In the genomic region with DNA sequence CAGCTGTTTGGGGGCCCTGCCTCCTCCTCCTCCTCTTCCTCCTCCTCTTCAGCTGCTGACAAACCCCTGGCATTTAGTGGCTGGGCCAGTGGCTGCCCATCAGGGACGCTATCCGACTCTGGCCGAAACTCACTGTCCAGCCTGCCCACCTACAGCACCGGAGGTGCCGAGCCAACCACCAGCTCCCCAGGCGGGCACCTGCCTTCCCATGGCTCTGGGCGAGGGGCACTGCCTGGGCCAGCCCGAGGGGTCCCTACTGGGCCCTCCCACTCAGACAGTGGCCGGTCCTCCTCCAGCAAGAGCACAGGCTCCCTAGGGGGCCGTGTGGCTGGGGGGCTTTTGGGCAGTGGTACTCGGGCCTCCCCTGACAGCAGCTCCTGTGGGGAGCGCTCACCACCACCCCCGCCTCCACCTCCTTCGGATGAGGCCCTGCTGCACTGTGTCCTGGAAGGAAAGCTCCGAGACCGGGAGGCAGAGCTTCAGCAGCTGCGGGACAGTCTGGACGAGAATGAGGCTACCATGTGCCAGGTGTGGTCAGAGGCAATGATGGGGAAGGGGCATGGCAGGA, we compare ENCODE assay signal across 17 cellular contexts. TPM values are rescaled to one million over a fixed set of nuclear protein-coding genes. Genes with fewer than 3 reads are reported as not detected.
A peak's percentile ranks its signal among the peaks of the same experiment; 100 is the strongest.
DNase-seq lines count a peak whose midpoint lies in the region; ATAC-seq and TF ChIP-seq lines count a peak whose summit lies in the region.
"Had no signal": no experiment of that assay in that cellular context is flagged by ENCODE, and none has a peak within 500 bp of the region (broad histone marks: within the 10 kb centered on the region; RNA-seq: fewer than 3 reads in every experiment).

No MANE protein-coding gene starts in this region.

- WGBS in right cardiac atrium, result 88% methylated on average over 18 of the region's 18 CpGs
- WGBS in gastroesophageal sphincter (ENCODE audit: low coverage in 1 of 2), 2 donors, result no CpG with 5 or more reads among the region's 18 CpGs

- DNase-seq in left cardiac atrium (peak; percentile 14), right cardiac atrium (no peak), gastrocnemius medialis (no peak), cerebellar nuclear complex (lab: John Stamatoyannopoulos, UW) (no peak), Peyer's patch (no peak), SKM-1 treated with dmso at 0.1 percent for 144 hours (lab: John Stamatoyannopoulos, UW; ENCODE audit: unreplicated experiment) (no peak), hypothalamus (lab: John Stamatoyannopoulos, UW) (no peak)
- DNase-seq: C1 segment of cervical spinal cord, DMS 273 treated with DMSO at 0.1 percent for 48 hours, EL, NCI-H146, NCI-H2081 treated with DMSO at 0.1 percent for 48 hours, NCI-H2227 treated with DMSO at 0.1 percent for 48 hours, NCI-H526 treated with DMSO at 0.1 percent for 48 hours, RPMI8226 had no signal

- no peak overlapping the region for H3K4me3 ChIP-seq in right cardiac atrium (ENCODE audit: low read length)
- no peak overlapping the region for H3K4me3 ChIP-seq in gastroesophageal sphincter
- H3K4me3 ChIP-seq in gastrocnemius medialis, result no peak overlapping the region
- H3K4me3 ChIP-seq in Peyer's patch, result no peak overlapping the region
- H3K4me3 ChIP-seq: SJSA1 had no signal

- intact Hi-C loops in left cardiac atrium (cut with DNase I), result no loop called here
- intact Hi-C loops in right cardiac atrium (cut with DNase I), result no loop called here
- intact Hi-C loops in gastrocnemius medialis (cut with DNase I; ENCODE audit: low total_unique reads), result no loop called here

- in situ Hi-C loops in gastrocnemius medialis (cut with MboI; ENCODE audit: low sequenced_read_pairs in 4 of 4), result no loop called here

- no peak for ATAC-seq in left cardiac atrium
- no peak for ATAC-seq in right cardiac atrium
- no peak for ATAC-seq in gastroesophageal sphincter
- ATAC-seq in gastrocnemius medialis, result no peak

- H3K27ac ChIP-seq in right cardiac atrium (ENCODE audit: low read length) (no peak overlapping the region), gastroesophageal sphincter (peak overlapping the region in 3 of 4 donors; percentile 96 to 99 (median 99)), gastrocnemius medialis (peak overlapping the region; percentile 95 to 100 (median 98)), Peyer's patch (no peak overlapping the region)
- H3K27ac ChIP-seq: SJSA1 had no signal

- no peak for TF ChIP-seq POLR2A in gastroesophageal sphincter (IDR thresholded peaks at IDR 0.05)
- TF ChIP-seq POLR2A in gastrocnemius medialis (IDR thresholded peaks at IDR 0.05), result no peak
- TF ChIP-seq POLR2A in Peyer's patch (IDR thresholded peaks at IDR 0.05), result no peak

- H3K27me3 ChIP-seq in right cardiac atrium (ENCODE audit: control insufficient read depth, insufficient read depth), result no peaks in the 10 kb centered on the region
- no peaks in the 10 kb centered on the region for H3K27me3 ChIP-seq in gastroesophageal sphincter
- H3K27me3 ChIP-seq in gastrocnemius medialis, result no peaks in the 10 kb centered on the region
- no peaks in the 10 kb centered on the region for H3K27me3 ChIP-seq in Peyer's patch
- H3K27me3 ChIP-seq: SJSA1 had no signal

- H3K36me3 ChIP-seq in gastroesophageal sphincter, result peaks cover 0 to 52% of the 10 kb centered on the region in 2 donors
- peaks cover 0 to 32% of the 10 kb centered on the region in 2 donors for H3K36me3 ChIP-seq in gastrocnemius medialis
- peaks cover 0 to 41% (median 0%) of the 10 kb centered on the region in 3 donors for H3K36me3 ChIP-seq in Peyer's patch

- no peak for TF ChIP-seq EP300 in gastroesophageal sphincter (IDR thresholded peaks at IDR 0.05)

- H3K9me3 ChIP-seq in right cardiac atrium (ENCODE audit: control insufficient read depth, low read length) (no peaks in the 10 kb centered on the region), gastroesophageal sphincter (no peaks in the 10 kb centered on the region), gastrocnemius medialis (no peaks in the 10 kb centered on the region), Peyer's patch (no peaks in the 10 kb centered on the region)
- H3K9me3 ChIP-seq: SJSA1 had no signal

- TF ChIP-seq CTCF in gastroesophageal sphincter (IDR thresholded peaks at IDR 0.05) (no peak), gastrocnemius medialis (IDR thresholded peaks at IDR 0.05 in 4 of 5, conservative IDR thresholded peaks at IDR 0.05 in 1 of 5) (no peak), Peyer's patch (IDR thresholded peaks at IDR 0.05) (no peak)

- H3K4me1 ChIP-seq in right cardiac atrium (ENCODE audit: control insufficient read depth, insufficient read depth, low read length) (peaks cover 9% of the 10 kb centered on the region), gastroesophageal sphincter (peaks cover 2 to 88% (median 31%) of the 10 kb centered on the region in 3 donors), gastrocnemius medialis (peaks cover 37 to 56% of the 10 kb centered on the region in 2 donors), Peyer's patch (peaks cover 0 to 45% (median 5%) of the 10 kb centered on the region in 4 donors)

RNA-seq across cellular contexts. Expression of a gene that starts 4.1 kb away (rescaled TPM):
- total RNA-seq in left cardiac atrium, result 10 to 100 TPM; 43.9 to 47.7 TPM
- 10 to 100 TPM; 42.5 to 48.5 (median 47.5) TPM for total RNA-seq in right cardiac atrium
- polyA plus RNA-seq in right cardiac atrium, result 66.4 TPM
- total RNA-seq in gastroesophageal sphincter, result 100 to 1,000 TPM; 134 to 181 (median 141) TPM
- 10 to 100 TPM; 22.5 to 44.7 (median 26.7) TPM for total RNA-seq in gastrocnemius medialis
- 10 to 100 TPM; 28.0 to 57.4 (median 47.1) TPM for total RNA-seq in Peyer's patch

RNA-seq across cellular contexts. Expression of a gene that starts 16.4 kb away (rescaled TPM):
- total RNA-seq in left cardiac atrium (1 to 10 TPM; 4.8 to 6.5 TPM), right cardiac atrium (1 to 10 TPM; 4.3 to 7.5 (median 5.2) TPM), gastroesophageal sphincter (10 to 100 TPM in 1 of 4 donors, 1 to 10 TPM in 3; 8.3 to 10.8 (median 8.9) TPM), gastrocnemius medialis (10 to 100 TPM in 2 of 4 donors, 1 to 10 TPM in 2; 8.2 to 19.8 (median 10.0) TPM), Peyer's patch (10 to 100 TPM in 1 of 4 donors, 1 to 10 TPM in 3; 3.8 to 18.2 (median 4.4) TPM)
- 4.4 TPM for polyA plus RNA-seq in right cardiac atrium

RNA-seq across cellular contexts. Expression of a gene that starts 16.4 kb away (rescaled TPM):
- 10 to 100 TPM; 47.3 to 52.0 TPM for total RNA-seq in left cardiac atrium
- total RNA-seq in right cardiac atrium, result 10 to 100 TPM; 47.2 to 62.6 (median 60.6) TPM
- 90.6 TPM for polyA plus RNA-seq in right cardiac atrium
- total RNA-seq in gastroesophageal sphincter, result 10 to 100 TPM; 58.0 to 93.8 (median 80.7) TPM
- total RNA-seq in gastrocnemius medialis, result 100 to 1,000 TPM in 1 of 4 donors, 10 to 100 TPM in 3; 83.3 to 129 (median 92.5) TPM
- total RNA-seq in Peyer's patch, result 10 to 100 TPM; 40.5 to 85.5 (median 61.7) TPM

RNA-seq across cellular contexts. Expression of a gene that starts 27.2 kb away (rescaled TPM):
- total RNA-seq in left cardiac atrium (under 1 TPM; 0.44 to 0.50 TPM), right cardiac atrium (under 1 TPM; 0.33 to 0.94 (median 0.83) TPM), gastroesophageal sphincter (under 1 TPM in 3 of 4 donors, not detected in 1; 0.31 to 0.54 (median 0.39) TPM), gastrocnemius medialis (under 1 TPM in 1 of 4 donors, not detected in 3; 0.11 TPM), Peyer's patch (10 to 100 TPM in 3 of 4 donors, under 1 TPM in 1; 0.83 to 58.7 (median 51.3) TPM)
- polyA plus RNA-seq in right cardiac atrium, result 0.41 TPM

RNA-seq across cellular contexts. Expression of a gene that starts 27.3 kb away (rescaled TPM):
- total RNA-seq in left cardiac atrium (10 to 100 TPM; 22.8 to 28.9 TPM), right cardiac atrium (10 to 100 TPM; 21.1 to 28.1 (median 24.7) TPM), gastroesophageal sphincter (10 to 100 TPM; 47.5 to 84.2 (median 66.0) TPM), gastrocnemius medialis (1 to 10 TPM; 4.2 to 9.5 (median 7.0) TPM), Peyer's patch (100 to 1,000 TPM; 165 to 772 (median 494) TPM)
- 18.0 TPM for polyA plus RNA-seq in right cardiac atrium

Comparison
In these comparisons a context has a peak if more than half of its experiments do, and no peak if none do; other contexts are left out.
1. H3K27ac ChIP-seq: peak in gastroesophageal sphincter (3 of 4) and gastrocnemius medialis (4 of 4); none in right cardiac atrium (single experiment) and Peyer's patch (0 of 4).